Comparison of ENCODE assay signal across 1 cellular context in the genomic region with DNA sequence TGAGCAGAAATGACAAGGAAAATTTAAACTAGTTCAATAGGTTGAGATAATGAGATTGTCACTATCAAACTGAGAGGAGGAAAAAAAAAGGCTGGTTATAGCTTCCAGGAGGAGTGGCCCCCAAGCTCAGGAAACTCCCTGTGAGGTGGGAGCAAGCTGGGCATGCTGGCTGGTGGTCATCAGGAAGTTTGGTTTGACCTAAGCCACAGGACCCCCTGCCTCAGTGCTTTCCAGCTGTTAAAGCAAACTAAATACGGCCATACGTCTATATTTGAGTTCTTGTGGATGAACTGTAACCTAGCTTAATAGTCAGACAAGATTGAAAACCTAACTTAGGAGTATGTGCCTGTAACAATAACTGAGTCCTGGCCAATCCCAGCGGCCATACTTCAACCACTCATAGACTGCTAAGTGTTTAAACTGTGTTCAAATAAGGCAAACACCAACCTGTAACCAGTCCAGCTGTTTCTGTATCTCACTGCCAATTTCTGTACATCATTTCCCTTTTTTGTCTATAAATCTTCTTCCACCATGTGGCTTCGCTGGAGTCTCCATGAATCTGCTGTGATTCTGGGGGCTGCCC.
TF ChIP-seq lines count a peak whose summit lies in the region.

No MANE protein-coding gene starts in this region.

TF ChIP-seq in WTC11, 78 proteins besides CTCF, POLR2A, EP300 and RAD21 (continued from another document):
- TF ChIP-seq, protein P1, sequence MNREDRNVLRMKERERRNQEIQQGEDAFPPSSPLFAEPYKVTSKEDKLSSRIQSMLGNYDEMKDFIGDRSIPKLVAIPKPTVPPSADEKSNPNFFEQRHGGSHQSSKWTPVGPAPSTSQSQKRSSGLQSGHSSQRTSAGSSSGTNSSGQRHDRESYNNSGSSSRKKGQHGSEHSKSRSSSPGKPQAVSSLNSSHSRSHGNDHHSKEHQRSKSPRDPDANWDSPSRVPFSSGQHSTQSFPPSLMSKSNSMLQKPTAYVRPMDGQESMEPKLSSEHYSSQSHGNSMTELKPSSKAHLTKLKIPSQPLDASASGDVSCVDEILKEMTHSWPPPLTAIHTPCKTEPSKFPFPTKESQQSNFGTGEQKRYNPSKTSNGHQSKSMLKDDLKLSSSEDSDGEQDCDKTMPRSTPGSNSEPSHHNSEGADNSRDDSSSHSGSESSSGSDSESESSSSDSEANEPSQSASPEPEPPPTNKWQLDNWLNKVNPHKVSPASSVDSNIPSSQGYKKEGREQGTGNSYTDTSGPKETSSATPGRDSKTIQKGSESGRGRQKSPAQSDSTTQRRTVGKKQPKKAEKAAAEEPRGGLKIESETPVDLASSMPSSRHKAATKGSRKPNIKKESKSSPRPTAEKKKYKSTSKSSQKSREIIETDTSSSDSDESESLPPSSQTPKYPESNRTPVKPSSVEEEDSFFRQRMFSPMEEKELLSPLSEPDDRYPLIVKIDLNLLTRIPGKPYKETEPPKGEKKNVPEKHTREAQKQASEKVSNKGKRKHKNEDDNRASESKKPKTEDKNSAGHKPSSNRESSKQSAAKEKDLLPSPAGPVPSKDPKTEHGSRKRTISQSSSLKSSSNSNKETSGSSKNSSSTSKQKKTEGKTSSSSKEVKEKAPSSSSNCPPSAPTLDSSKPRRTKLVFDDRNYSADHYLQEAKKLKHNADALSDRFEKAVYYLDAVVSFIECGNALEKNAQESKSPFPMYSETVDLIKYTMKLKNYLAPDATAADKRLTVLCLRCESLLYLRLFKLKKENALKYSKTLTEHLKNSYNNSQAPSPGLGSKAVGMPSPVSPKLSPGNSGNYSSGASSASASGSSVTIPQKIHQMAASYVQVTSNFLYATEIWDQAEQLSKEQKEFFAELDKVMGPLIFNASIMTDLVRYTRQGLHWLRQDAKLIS (CRISPR knock-in tag; IDR thresholded peaks at IDR 0.05; ENCODE audit: borderline replicate concordance): no peak
- no peak for TF ChIP-seq GRHL2 (CRISPR knock-in tag; IDR thresholded peaks at IDR 0.05; ENCODE audit: insufficient replicate concordance, severe bottlenecking)
- TF ChIP-seq ZNF263 (CRISPR knock-in tag; IDR thresholded peaks at IDR 0.05; ENCODE audit: low read depth): no peak
- no peak for TF ChIP-seq CREM (CRISPR knock-in tag; IDR thresholded peaks at IDR 0.05)
- TF ChIP-seq JUN (CRISPR knock-in tag; IDR thresholded peaks at IDR 0.05): no peak
- TF ChIP-seq ETV6 (CRISPR knock-in tag; IDR thresholded peaks at IDR 0.05): no peak
- TF ChIP-seq, protein P2, sequence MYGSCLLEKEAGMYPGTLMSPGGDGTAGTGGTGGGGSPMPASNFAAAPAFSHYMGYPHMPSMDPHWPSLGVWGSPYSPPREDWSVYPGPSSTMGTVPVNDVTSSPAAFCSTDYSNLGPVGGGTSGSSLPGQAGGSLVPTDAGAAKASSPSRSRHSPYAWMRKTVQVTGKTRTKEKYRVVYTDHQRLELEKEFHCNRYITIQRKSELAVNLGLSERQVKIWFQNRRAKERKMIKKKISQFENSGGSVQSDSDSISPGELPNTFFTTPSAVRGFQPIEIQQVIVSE (CRISPR knock-in tag; IDR thresholded peaks at IDR 0.05; ENCODE audit: borderline replicate concordance): no peak
